In genomic region chr1:61077676-61078521, GRCh38 we compare ENCODE assay signal across 8 cellular contexts. TPM values are rescaled to one million over a fixed set of nuclear protein-coding genes. Genes with fewer than 3 reads are reported as not detected.
DNase-seq lines count a peak whose midpoint lies in the region; ATAC-seq and TF ChIP-seq lines count a peak whose summit lies in the region.

No MANE protein-coding gene starts in this region.

- ATAC-seq in HG03571 (IDR thresholded peaks at IDR 0.05; ENCODE audit: unreplicated experiment), result peak; percentile 60

- H3K4me3 ChIP-seq in ectodermal cell (ENCODE audit: insufficient read depth, low read depth, low read length) (peak overlapping the region; percentile 45), lower leg skin (ENCODE audit: low read depth, poor library complexity, severe bottlenecking) (peak overlapping the region; percentile 28)

- H3K4me1 ChIP-seq in ectodermal cell (ENCODE audit: control insufficient read depth, insufficient read depth, low read length), result peaks cover 19% of the 10 kb centered on the region

- H3K27me3 Mint-ChIP-seq in activated CD4-positive, alpha-beta memory T cell treated with anti-CD3 and anti-CD28 coated beads for 36 hours, result peaks cover 5% of the 10 kb centered on the region

- TF ChIP-seq POLR2A in lower leg skin (IDR thresholded peaks at IDR 0.05), result no peak

- H3K9me3 Mint-ChIP-seq in activated CD4-positive, alpha-beta memory T cell treated with anti-CD3 and anti-CD28 coated beads for 36 hours, result no peaks in the 10 kb centered on the region

- peaks cover 44% of the 10 kb centered on the region for H3K4me1 Mint-ChIP-seq in activated CD4-positive, alpha-beta memory T cell treated with anti-CD3 and anti-CD28 coated beads for 36 hours (ENCODE audit: low read depth)

- CTCF ChIA-PET in activated CD4-positive, alpha-beta memory T cell treated with anti-CD3 and anti-CD28 coated beads for 36 hours (lab: Charles Lee), result interaction anchor here (0.6 to 4.3 kb wide), 6 partner anchors 8 to 647 kb away, joined by 3 to 64 read pairs (median 4); no protein-coding TSS in a partner anchor

- 1 to 6% methylated on average over 18 to 19 of the region's 19 CpGs for WGBS in ectodermal cell, 2 experiments
- 1 to 2% methylated on average over 19 of the region's 19 CpGs for whole genome bisulfite sequencing in lower leg skin, 2 donors

- H3K27ac Mint-ChIP-seq in activated CD4-positive, alpha-beta memory T cell treated with anti-CD3 and anti-CD28 coated beads for 36 hours, result peak overlapping the region; percentile 86

- H3K36me3 ChIP-seq in ectodermal cell (ENCODE audit: control insufficient read depth, insufficient read depth, low read length), result no peaks in the 10 kb centered on the region

- H3K9me3 ChIP-seq in ectodermal cell (ENCODE audit: control insufficient read depth, low read length), result no peaks in the 10 kb centered on the region

- H3K27ac ChIP-seq in ectodermal cell (ENCODE audit: insufficient read depth, low read depth, low read length, poor library complexity, severe bottlenecking), result peak overlapping the region; percentile 2

- H3K36me3 Mint-ChIP-seq in activated CD4-positive, alpha-beta memory T cell treated with anti-CD3 and anti-CD28 coated beads for 36 hours, result no peaks in the 10 kb centered on the region

- H3K4me3 Mint-ChIP-seq in activated CD4-positive, alpha-beta memory T cell treated with anti-CD3 and anti-CD28 coated beads for 36 hours, result peak overlapping the region; percentile 89

- POLR2A ChIA-PET in activated CD4-positive, alpha-beta memory T cell treated with anti-CD3 and anti-CD28 coated beads for 36 hours (lab: Charles Lee), result interaction anchor here (0.6 to 2.3 kb wide), 8 partner anchors 16 to 254 kb away, joined by 3 to 31 read pairs (median 4); no protein-coding TSS in a partner anchor

- TF ChIP-seq CTCF in lower leg skin (IDR thresholded peaks at IDR 0.05), result no peak

- peaks cover 55% of the 10 kb centered on the region for H3K27me3 ChIP-seq in ectodermal cell (ENCODE audit: control insufficient read depth, insufficient read depth, low read length, poor library complexity, severe bottlenecking)

- intact Hi-C loops in activated CD4-positive, alpha-beta memory T cell treated with anti-CD3 and anti-CD28 coated beads for 36 hours (cut with micrococcal nuclease), result loop anchor here (1.0 to 5.0 kb wide), 6 partner anchors 21 to 1359 kb away; partner anchors contain the start of genes TM2D1 and USP1
- intact Hi-C loops in lower leg skin (cut with DNase I; ENCODE audit: low total_unique reads), result no loop called here

- peak; percentile 99 for DNase-seq in AG08395 (ENCODE audit: low spot score)
- peak; percentile 71 for DNase-seq in GM19240 (ENCODE audit: insufficient read length, low spot score)
- peak; percentile 100 for DNase-seq in NCI-H82 (lab: John Stamatoyannopoulos, UW)
- peak; percentile 93 for DNase-seq in activated CD4-positive, alpha-beta memory T cell treated with anti-CD3 and anti-CD28 coated beads for 36 hours
- DNase-seq in lower leg skin (ENCODE audit: low spot score in 2 of 2), result peak; percentile 96 to 97
- DNase-seq in stimulated activated CD4-positive, alpha-beta T cell treated with anti-CD3 and anti-CD28 coated beads, Interleukin-4, amount 100 ng/mL, for 24 hours, result peak; percentile 90

RNA-seq across cellular contexts. Expression of gene NFIA, which starts 4.5 kb away (rescaled TPM):
- 1 to 10 TPM; 5.3 to 7.1 TPM for total RNA-seq in activated CD4-positive, alpha-beta memory T cell treated with anti-CD3 and anti-CD28 coated beads for 36 hours
- 0.87 TPM for polyA plus RNA-seq in ectodermal cell (2013, experiment 1 of 4)
- 0.59 TPM for polyA plus RNA-seq in ectodermal cell (2013, experiment 2 of 4)
- 0.96 TPM for polyA plus RNA-seq in ectodermal cell (2013, experiment 3 of 4)
- polyA plus RNA-seq in ectodermal cell (2013, experiment 4 of 4), result 0.93 TPM
- 10 to 100 TPM; 26.0 to 32.5 (median 30.3) TPM for total RNA-seq in lower leg skin

Comparison
In these comparisons a context has a peak if more than half of its experiments do, and no peak if none do; other contexts are left out.
1. Peak in every context shown above with its lines: DNase-seq, ATAC-seq, H3K4me3 ChIP-seq and H3K27ac ChIP-seq.